In the genomic region with DNA sequence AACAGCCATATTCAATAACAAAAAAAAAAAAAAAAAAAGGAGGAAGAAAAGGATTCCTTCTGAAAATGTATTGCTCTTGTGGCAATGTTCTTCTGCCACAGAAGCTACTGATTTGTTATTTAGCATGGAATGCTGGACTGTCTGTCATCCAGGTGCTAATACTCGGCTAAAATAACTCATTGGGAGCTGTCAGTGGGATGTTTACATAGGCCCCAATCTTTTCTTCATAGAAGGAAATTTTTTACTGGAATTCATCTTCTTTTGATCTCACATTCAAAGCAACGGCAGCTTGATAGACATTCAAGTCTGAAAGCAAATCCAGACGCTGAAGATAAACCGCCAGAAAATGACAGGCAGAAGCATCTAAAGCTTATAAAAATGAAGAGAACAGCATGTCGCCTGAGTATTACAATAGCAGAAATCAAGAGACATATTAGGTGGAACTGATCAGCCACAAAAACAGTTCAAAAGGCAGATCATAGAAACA, we compare ENCODE assay signal across 9 cellular contexts.
DNase-seq lines count a peak whose midpoint lies in the region; ATAC-seq and TF ChIP-seq lines count a peak whose summit lies in the region.
"Had no signal": no experiment of that assay in that cellular context is flagged by ENCODE, and none has a peak within 500 bp of the region (broad histone marks: within the 10 kb centered on the region; RNA-seq: fewer than 3 reads in every experiment).

No MANE protein-coding gene starts in this region.

- no peaks in the 10 kb centered on the region for H3K36me3 ChIP-seq in BLaER1
- H3K36me3 ChIP-seq in KOPT-K1 (ENCODE audit: insufficient read depth, low read length): no peaks in the 10 kb centered on the region
- no peaks in the 10 kb centered on the region for H3K36me3 ChIP-seq in osteoblast (ENCODE audit: insufficient read depth, low read length)
- H3K36me3 ChIP-seq: WERI-Rb-1 had no signal

- H3K27me3 ChIP-seq in BLaER1 (peaks cover 9% of the 10 kb centered on the region), dorsolateral prefrontal cortex (no peaks in the 10 kb centered on the region), osteoblast (ENCODE audit: insufficient read depth, low read length) (no peaks in the 10 kb centered on the region)

- DNase-seq in dorsolateral prefrontal cortex (no peak), osteoblast (ENCODE audit: insufficient read length, low spot score, missing footprints) (no peak), cerebellum (ENCODE audit: low spot score) (no peak), NCI-H446 treated with DMSO at 0.1 percent for 48 hours (lab: John Stamatoyannopoulos, UW) (no peak)
- DNase-seq: WERI-Rb-1 had no signal

- H4K20me1 ChIP-seq in BLaER1 (no peaks in the 10 kb centered on the region; the same call in 1 of the 2 replicates), osteoblast (ENCODE audit: insufficient read depth, low read length) (no peaks in the 10 kb centered on the region)

- intact Hi-C loops in dorsolateral prefrontal cortex (cut with DNase I): loop anchor here (5.0 kb wide), 3 partner anchors 69 to 456 kb away; a partner anchor contains a TSS

- no peak overlapping the region for H3K9ac ChIP-seq in BLaER1

- H2AFZ ChIP-seq in osteoblast (ENCODE audit: low read length): no peak overlapping the region

- H3K4me3 ChIP-seq in BLaER1 (no peak overlapping the region), dorsolateral prefrontal cortex (peak overlapping the region in 51 of 59 donors; percentile 12 to 75 (median 61)), osteoblast (ENCODE audit: insufficient read depth, low read length) (no peak overlapping the region)

- peaks cover 51% of the 10 kb centered on the region for H3K79me2 ChIP-seq in osteoblast (ENCODE audit: insufficient read depth, low read length)

- TF ChIP-seq CTCF in dorsolateral prefrontal cortex (IDR thresholded peaks at IDR 0.05 in 54 of 56, conservative IDR thresholded peaks at IDR 0.05 in 2 of 56; ENCODE audit: low read depth in 1 of 56, partially characterized antibody in 56 of 56): no peak
- no peak for TF ChIP-seq CTCF in osteoblast (IDR thresholded peaks at IDR 0.05; ENCODE audit: extremely low read depth, low read depth, low read length)

- no peak overlapping the region for H3K27ac ChIP-seq in BLaER1
- H3K27ac ChIP-seq in KOPT-K1 (ENCODE audit: low read depth, low read length, poor library complexity, severe bottlenecking): peak overlapping the region; percentile 83
- H3K27ac ChIP-seq in dorsolateral prefrontal cortex: peak overlapping the region in 58 of 59 donors; percentile 2 to 93 (median 82)
- H3K27ac ChIP-seq in osteoblast (ENCODE audit: low read depth, low read length): peak overlapping the region; percentile 99
- H3K27ac ChIP-seq: WERI-Rb-1 had no signal

- H3K9me3 ChIP-seq in BLaER1: no peaks in the 10 kb centered on the region
- H3K9me3 ChIP-seq in KOPT-K1 (ENCODE audit: insufficient read depth, low read length, poor library complexity, severe bottlenecking): no peaks in the 10 kb centered on the region
- H3K9me3 ChIP-seq in osteoblast (ENCODE audit: low read depth, low read length): no peaks in the 10 kb centered on the region

- ATAC-seq in GM21447 (IDR thresholded peaks at IDR 0.05; ENCODE audit: unreplicated experiment) (no peak), GM19328 (IDR thresholded peaks at IDR 0.05; ENCODE audit: unreplicated experiment) (no peak)

- peak overlapping the region; percentile 76 for H3K4me2 ChIP-seq in BLaER1
- H3K4me2 ChIP-seq in osteoblast (ENCODE audit: insufficient read depth, low read length): peak overlapping the region; percentile 98

- H3K4me1 ChIP-seq in BLaER1 (peaks cover 47% of the 10 kb centered on the region), osteoblast (ENCODE audit: insufficient read depth, low read length) (peaks cover 30% of the 10 kb centered on the region)

Comparison
In these comparisons a context has a peak if more than half of its experiments do, and no peak if none do; other contexts are left out.
1. H3K4me3 ChIP-seq: peak in dorsolateral prefrontal cortex (51 of 59); none in BLaER1 (single experiment) and osteoblast (single experiment).